In genomic region chr2:219219113-219219696, GRCh38 we compare ENCODE assay signal across 1 cellular context.
TF ChIP-seq lines count a peak whose summit lies in the region.

No MANE protein-coding gene starts in this region.

TF ChIP-seq in K562, 482 proteins besides CTCF, POLR2A, EP300 and RAD21 (continued from another document):
- TF ChIP-seq, protein P1, sequence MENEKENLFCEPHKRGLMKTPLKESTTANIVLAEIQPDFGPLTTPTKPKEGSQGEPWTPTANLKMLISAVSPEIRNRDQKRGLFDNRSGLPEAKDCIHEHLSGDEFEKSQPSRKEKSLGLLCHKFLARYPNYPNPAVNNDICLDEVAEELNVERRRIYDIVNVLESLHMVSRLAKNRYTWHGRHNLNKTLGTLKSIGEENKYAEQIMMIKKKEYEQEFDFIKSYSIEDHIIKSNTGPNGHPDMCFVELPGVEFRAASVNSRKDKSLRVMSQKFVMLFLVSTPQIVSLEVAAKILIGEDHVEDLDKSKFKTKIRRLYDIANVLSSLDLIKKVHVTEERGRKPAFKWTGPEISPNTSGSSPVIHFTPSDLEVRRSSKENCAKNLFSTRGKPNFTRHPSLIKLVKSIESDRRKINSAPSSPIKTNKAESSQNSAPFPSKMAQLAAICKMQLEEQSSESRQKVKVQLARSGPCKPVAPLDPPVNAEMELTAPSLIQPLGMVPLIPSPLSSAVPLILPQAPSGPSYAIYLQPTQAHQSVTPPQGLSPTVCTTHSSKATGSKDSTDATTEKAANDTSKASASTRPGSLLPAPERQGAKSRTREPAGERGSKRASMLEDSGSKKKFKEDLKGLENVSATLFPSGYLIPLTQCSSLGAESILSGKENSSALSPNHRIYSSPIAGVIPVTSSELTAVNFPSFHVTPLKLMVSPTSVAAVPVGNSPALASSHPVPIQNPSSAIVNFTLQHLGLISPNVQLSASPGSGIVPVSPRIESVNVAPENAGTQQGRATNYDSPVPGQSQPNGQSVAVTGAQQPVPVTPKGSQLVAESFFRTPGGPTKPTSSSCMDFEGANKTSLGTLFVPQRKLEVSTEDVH (IDR thresholded peaks at IDR 0.05; ENCODE audit: low read depth, partially characterized antibody), result peak; percentile 93
- TF ChIP-seq, protein P2, sequence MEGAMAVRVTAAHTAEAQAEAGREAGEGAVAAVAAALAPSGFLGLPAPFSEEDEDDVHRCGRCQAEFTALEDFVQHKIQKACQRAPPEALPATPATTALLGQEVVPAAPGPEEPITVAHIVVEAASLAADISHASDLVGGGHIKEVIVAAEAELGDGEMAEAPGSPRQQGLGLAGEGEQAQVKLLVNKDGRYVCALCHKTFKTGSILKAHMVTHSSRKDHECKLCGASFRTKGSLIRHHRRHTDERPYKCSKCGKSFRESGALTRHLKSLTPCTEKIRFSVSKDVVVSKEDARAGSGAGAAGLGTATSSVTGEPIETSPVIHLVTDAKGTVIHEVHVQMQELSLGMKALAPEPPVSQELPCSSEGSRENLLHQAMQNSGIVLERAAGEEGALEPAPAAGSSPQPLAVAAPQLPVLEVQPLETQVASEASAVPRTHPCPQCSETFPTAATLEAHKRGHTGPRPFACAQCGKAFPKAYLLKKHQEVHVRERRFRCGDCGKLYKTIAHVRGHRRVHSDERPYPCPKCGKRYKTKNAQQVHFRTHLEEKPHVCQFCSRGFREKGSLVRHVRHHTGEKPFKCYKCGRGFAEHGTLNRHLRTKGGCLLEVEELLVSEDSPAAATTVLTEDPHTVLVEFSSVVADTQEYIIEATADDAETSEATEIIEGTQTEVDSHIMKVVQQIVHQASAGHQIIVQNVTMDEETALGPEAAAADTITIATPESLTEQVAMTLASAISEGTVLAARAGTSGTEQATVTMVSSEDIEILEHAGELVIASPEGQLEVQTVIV (CRISPR knock-in tag; IDR thresholded peaks at IDR 0.05; ENCODE audit: borderline replicate concordance), result no peak
- TF ChIP-seq JUN (IDR thresholded peaks at IDR 0.05; ENCODE audit: borderline replicate concordance, low read depth, low read length) (peak; percentile 65; the same call in 1 of the 2 replicates), JUN (CRISPR knock-in tag; IDR thresholded peaks at IDR 0.05; ENCODE audit: borderline replicate concordance) (no peak), ILK (tag; IDR thresholded peaks at IDR 0.05; ENCODE audit: borderline replicate concordance, low read depth) (no peak), RBFOX2 (IDR thresholded peaks at IDR 0.05; ENCODE audit: low read depth, low read length) (peak; percentile 53; the same call in 1 of the 2 replicates), KAT7 (CRISPR knock-in tag; IDR thresholded peaks at IDR 0.05; ENCODE audit: borderline replicate concordance) (0 out of 2 replicates have a peak, but pooled peaks have one; percentile 20), PML (IDR thresholded peaks at IDR 0.05; ENCODE audit: low read length) (peak; percentile 50; the same call in 1 of the 2 replicates), POLR2AphosphoS5 (IDR thresholded peaks at IDR 0.05; ENCODE audit: control insufficient read depth, insufficient read depth, low read depth, low read length) (0 out of 2 replicates have a peak, but pooled peaks have one; percentile 17)
- TF ChIP-seq, protein P3, sequence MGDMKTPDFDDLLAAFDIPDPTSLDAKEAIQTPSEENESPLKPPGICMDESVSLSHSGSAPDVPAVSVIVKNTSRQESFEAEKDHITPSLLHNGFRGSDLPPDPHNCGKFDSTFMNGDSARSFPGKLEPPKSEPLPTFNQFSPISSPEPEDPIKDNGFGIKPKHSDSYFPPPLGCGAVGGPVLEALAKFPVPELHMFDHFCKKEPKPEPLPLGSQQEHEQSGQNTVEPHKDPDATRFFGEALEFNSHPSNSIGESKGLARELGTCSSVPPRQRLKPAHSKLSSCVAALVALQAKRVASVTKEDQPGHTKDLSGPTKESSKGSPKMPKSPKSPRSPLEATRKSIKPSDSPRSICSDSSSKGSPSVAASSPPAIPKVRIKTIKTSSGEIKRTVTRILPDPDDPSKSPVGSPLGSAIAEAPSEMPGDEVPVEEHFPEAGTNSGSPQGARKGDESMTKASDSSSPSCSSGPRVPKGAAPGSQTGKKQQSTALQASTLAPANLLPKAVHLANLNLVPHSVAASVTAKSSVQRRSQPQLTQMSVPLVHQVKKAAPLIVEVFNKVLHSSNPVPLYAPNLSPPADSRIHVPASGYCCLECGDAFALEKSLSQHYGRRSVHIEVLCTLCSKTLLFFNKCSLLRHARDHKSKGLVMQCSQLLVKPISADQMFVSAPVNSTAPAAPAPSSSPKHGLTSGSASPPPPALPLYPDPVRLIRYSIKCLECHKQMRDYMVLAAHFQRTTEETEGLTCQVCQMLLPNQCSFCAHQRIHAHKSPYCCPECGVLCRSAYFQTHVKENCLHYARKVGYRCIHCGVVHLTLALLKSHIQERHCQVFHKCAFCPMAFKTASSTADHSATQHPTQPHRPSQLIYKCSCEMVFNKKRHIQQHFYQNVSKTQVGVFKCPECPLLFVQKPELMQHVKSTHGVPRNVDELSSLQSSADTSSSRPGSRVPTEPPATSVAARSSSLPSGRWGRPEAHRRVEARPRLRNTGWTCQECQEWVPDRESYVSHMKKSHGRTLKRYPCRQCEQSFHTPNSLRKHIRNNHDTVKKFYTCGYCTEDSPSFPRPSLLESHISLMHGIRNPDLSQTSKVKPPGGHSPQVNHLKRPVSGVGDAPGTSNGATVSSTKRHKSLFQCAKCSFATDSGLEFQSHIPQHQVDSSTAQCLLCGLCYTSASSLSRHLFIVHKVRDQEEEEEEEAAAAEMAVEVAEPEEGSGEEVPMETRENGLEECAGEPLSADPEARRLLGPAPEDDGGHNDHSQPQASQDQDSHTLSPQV (IDR thresholded peaks at IDR 0.05), result peak; percentile 13
